ENCODE assay signal across 8 cellular contexts in genomic region chr2:197286805-197287595, GRCh38. TPM values are rescaled to one million over a fixed set of nuclear protein-coding genes. Genes with fewer than 3 reads are reported as not detected.
DNase-seq lines count a peak whose midpoint lies in the region; ATAC-seq and TF ChIP-seq lines count a peak whose summit lies in the region.

No MANE protein-coding gene starts in this region.

- in situ Hi-C loops in G401 (cut with HindIII; ENCODE audit: low sequenced_read_pairs) = no loop called here

- H3K36me3 Mint-ChIP-seq in activated CD8-positive, alpha-beta T cell treated with anti-CD3 and anti-CD28 coated beads, Interleukin-2, amount 10 ng/mL, durations not matched to agents 7 days and 5 days (ENCODE audit: low read depth) = peaks cover 45% of the 10 kb centered on the region

- no peaks in the 10 kb centered on the region for H3K36me3 ChIP-seq in smooth muscle cell (ENCODE audit: low read depth)

- ATAC-seq in GM21390 (IDR thresholded peaks at IDR 0.05; ENCODE audit: unreplicated experiment) (peak; percentile 88), foreskin keratinocyte (peak; percentile 88)
- peak; percentile 89 for ATAC-seq in activated CD8-positive, alpha-beta T cell treated with anti-CD3 and anti-CD28 coated beads, Interleukin-2, amount 10 ng/mL, durations not matched to agents 7 days and 5 days

- DNase-seq in G401 (ENCODE audit: low spot score) (peak; percentile 29), HS-27A (ENCODE audit: low read depth) (peak; percentile 34), foreskin keratinocyte (peak; percentile 40 to 64), smooth muscle cell (lab: John Stamatoyannopoulos, UW; ENCODE audit: unreplicated experiment) (no peak), islet precursor cell (no peak), occipital lobe (lab: John Stamatoyannopoulos, UW) (no peak)
- DNase-seq in activated CD8-positive, alpha-beta T cell treated with anti-CD3 and anti-CD28 coated beads, Interleukin-2, amount 10 ng/mL, durations not matched to agents 7 days and 5 days = peak; percentile 70

- WGBS in smooth muscle cell (ENCODE audit: low lambda C conversion rate) = 62% methylated on average over 8 of the region's 8 CpGs

- H3K27ac ChIP-seq in foreskin keratinocyte = no peak overlapping the region
- peak overlapping the region; percentile 2 for H3K27ac ChIP-seq in smooth muscle cell (ENCODE audit: low read depth)

- H3K4me2 ChIP-seq in smooth muscle cell = peak overlapping the region; percentile 8

- H3K4me1 ChIP-seq in foreskin keratinocyte (no peaks in the 10 kb centered on the region), smooth muscle cell (ENCODE audit: low read depth) (no peaks in the 10 kb centered on the region)

- TF ChIP-seq CTCF in foreskin keratinocyte (conservative IDR thresholded peaks at IDR 0.05) = no peak
- no peak for TF ChIP-seq CTCF in smooth muscle cell (IDR thresholded peaks at IDR 0.05; ENCODE audit: borderline replicate concordance, insufficient read depth, poor library complexity, severe bottlenecking)

- H3K4me3 Mint-ChIP-seq in activated CD8-positive, alpha-beta T cell treated with anti-CD3 and anti-CD28 coated beads, Interleukin-2, amount 10 ng/mL, durations not matched to agents 7 days and 5 days = peak overlapping the region; percentile 63

- POLR2A ChIA-PET in activated CD8-positive, alpha-beta T cell treated with anti-CD3 and anti-CD28 coated beads, Interleukin-2, amount 10 ng/mL, durations not matched to agents 7 days and 5 days (lab: Charles Lee) = interaction anchor here (0.6 to 4.8 kb wide), 8 partner anchors 11 to 95 kb away, joined by 3 to 40 read pairs (median 4); partner anchors contain the start of gene ANKRD44

- H2AFZ ChIP-seq in smooth muscle cell (ENCODE audit: low read depth) = no peak overlapping the region

- H4K20me1 ChIP-seq in smooth muscle cell (ENCODE audit: low read depth) = no peaks in the 10 kb centered on the region

- peaks cover 8% of the 10 kb centered on the region for H3K9me3 Mint-ChIP-seq in activated CD8-positive, alpha-beta T cell treated with anti-CD3 and anti-CD28 coated beads, Interleukin-2, amount 10 ng/mL, durations not matched to agents 7 days and 5 days (ENCODE audit: insufficient read depth)

- no peaks in the 10 kb centered on the region for H3K9me3 ChIP-seq in smooth muscle cell (replicated peaks; ENCODE audit: low read depth)

- no peaks in the 10 kb centered on the region for H3K79me2 ChIP-seq in smooth muscle cell (ENCODE audit: low read depth)

- H3K27me3 ChIP-seq in foreskin keratinocyte = no peaks in the 10 kb centered on the region
- no peaks in the 10 kb centered on the region for H3K27me3 ChIP-seq in smooth muscle cell (ENCODE audit: low read depth)

- H3K9ac ChIP-seq in smooth muscle cell (ENCODE audit: low read depth) = no peak overlapping the region

- H3K27ac Mint-ChIP-seq in activated CD8-positive, alpha-beta T cell treated with anti-CD3 and anti-CD28 coated beads, Interleukin-2, amount 10 ng/mL, durations not matched to agents 7 days and 5 days = peak overlapping the region; percentile 95

- CTCF ChIA-PET in activated CD8-positive, alpha-beta T cell treated with anti-CD3 and anti-CD28 coated beads, Interleukin-2, amount 10 ng/mL, durations not matched to agents 7 days and 5 days (lab: Charles Lee) = interaction anchor here (0.6 to 2.1 kb wide), 6 partner anchors 18 to 95 kb away, joined by 3 to 7 read pairs (median 6); no protein-coding TSS in a partner anchor

- no peaks in the 10 kb centered on the region for H3F3A ChIP-seq in smooth muscle cell (ENCODE audit: low read depth)

- H3K4me3 ChIP-seq in smooth muscle cell = no peak overlapping the region

- H3K4me1 Mint-ChIP-seq in activated CD8-positive, alpha-beta T cell treated with anti-CD3 and anti-CD28 coated beads, Interleukin-2, amount 10 ng/mL, durations not matched to agents 7 days and 5 days (ENCODE audit: low read depth) = peaks cover 76% of the 10 kb centered on the region

- no peaks in the 10 kb centered on the region for H3K27me3 Mint-ChIP-seq in activated CD8-positive, alpha-beta T cell treated with anti-CD3 and anti-CD28 coated beads, Interleukin-2, amount 10 ng/mL, durations not matched to agents 7 days and 5 days (ENCODE audit: low read depth)

RNA-seq across cellular contexts. Expression of gene ANKRD44, which starts 23.6 kb away (rescaled TPM):
- not detected in 2 replicates for total RNA-seq in G401 (2014; rRNA removed; shearing (Covaris generic))
- 100 to 1,000 TPM; 188 to 224 TPM for total RNA-seq in activated CD8-positive, alpha-beta T cell treated with anti-CD3 and anti-CD28 coated beads, Interleukin-2, amount 10 ng/mL, durations not matched to agents 7 days and 5 days
- total RNA-seq in foreskin keratinocyte = 0.99 and 2.0 TPM in 2 replicates
- 0.07 and 0.37 TPM in 2 replicates for polyA plus RNA-seq in foreskin keratinocyte
- total RNA-seq in smooth muscle cell = 5.5 and 6.0 TPM in 2 replicates
- 2.4 and 3.6 TPM in 2 replicates for polyA plus RNA-seq in smooth muscle cell
- 170 TPM for total RNA-seq in occipital lobe

Comparison
In these comparisons a context has a peak if more than half of its experiments do, and no peak if none do; other contexts are left out.
1. DNase-seq: peak in G401 (single experiment), HS-27A (single experiment), activated CD8-positive, alpha-beta T cell treated with anti-CD3 and anti-CD28 coated beads, Interleukin-2, amount 10 ng/mL, durations not matched to agents 7 days and 5 days (single experiment) and foreskin keratinocyte (2 of 2); none in smooth muscle cell (single experiment), islet precursor cell (single experiment) and occipital lobe (single experiment).
2. RNA of gene ANKRD44, which starts 23.6 kb away (total RNA-seq): 188 to 224 TPM in activated CD8-positive, alpha-beta T cell treated with anti-CD3 and anti-CD28 coated beads, Interleukin-2, amount 10 ng/mL, durations not matched to agents 7 days and 5 days and 170 TPM in occipital lobe (single experiment); 5.5 to 6.0 TPM in smooth muscle cell, 0.99 to 2.0 TPM in foreskin keratinocyte and not detected in G401; every median in the first group is over 10 times any median in the second.
3. Peak in every context shown above with its lines, with median percentiles within 50 percentile points of each other: ATAC-seq.